14 cellular contexts compared by ENCODE assay signal in the genomic region with DNA sequence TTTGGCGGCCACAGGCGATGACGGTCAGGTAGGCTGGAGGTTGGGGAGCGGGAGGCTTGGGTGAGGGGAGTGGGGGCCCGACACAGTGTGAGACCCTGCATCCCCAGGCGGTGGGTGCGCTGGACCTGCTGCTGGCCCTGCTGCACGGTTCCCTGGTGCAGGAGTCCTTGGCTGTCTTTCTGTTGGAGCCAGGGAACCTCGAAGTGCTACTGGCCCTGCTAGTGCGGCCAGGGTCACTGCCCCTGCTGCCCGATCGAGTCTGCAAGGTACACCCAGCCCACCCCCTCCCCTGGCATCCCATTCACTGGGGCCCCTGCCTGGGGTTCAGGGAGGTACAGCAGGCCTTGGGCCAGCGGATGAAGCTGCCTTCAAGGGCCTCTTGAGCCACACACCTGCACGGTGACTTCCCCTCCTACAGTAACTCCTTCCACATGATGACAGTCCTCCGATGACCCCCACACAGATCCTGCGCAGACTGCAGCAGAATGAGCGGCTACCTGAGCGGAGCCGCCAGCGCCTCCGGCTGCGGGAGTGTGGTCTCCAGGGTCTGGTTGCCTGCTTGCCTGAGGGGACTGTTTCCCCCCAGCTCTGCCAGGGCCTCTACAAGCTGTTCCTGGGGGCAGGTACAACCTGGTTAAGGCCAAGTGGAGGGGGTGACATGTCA. TPM values are rescaled to one million over a fixed set of nuclear protein-coding genes. Genes with fewer than 3 reads are reported as not detected.
DNase-seq lines count a peak whose midpoint lies in the region; ATAC-seq, FAIRE-seq and TF ChIP-seq lines count a peak whose summit lies in the region.
"Had no signal": no experiment of that assay in that cellular context is flagged by ENCODE, and none has a peak within 500 bp of the region (broad histone marks: within the 10 kb centered on the region; RNA-seq: fewer than 3 reads in every experiment).

No MANE protein-coding gene starts in this region.

- peaks cover 7% of the 10 kb centered on the region for H3K36me3 Mint-ChIP-seq in activated naive CD8-positive, alpha-beta T cell treated with anti-CD3 and anti-CD28 coated beads, Interleukin-2, amount 50 U/mL, for 24 hours (ENCODE audit: low read depth)

- no peak overlapping the region for H3K9ac ChIP-seq in HepG2 (ENCODE audit: insufficient read depth, low read depth, low read length)

- in situ Hi-C loops in HepG2 (cut with HindIII; ENCODE audit: extremely low pct_ligation_motif_present, low pct_unique_long_range_greater_than_20kb): no loop called here

- H3K4me3 Mint-ChIP-seq in activated naive CD8-positive, alpha-beta T cell treated with anti-CD3 and anti-CD28 coated beads, Interleukin-2, amount 50 U/mL, for 24 hours: no peak overlapping the region
- H3K4me3 Mint-ChIP-seq: nephron progenitor cell had no signal

- DNase-seq in heart left ventricle (peak in 3 of 5 donors; percentile 6 to 55 (median 17)), cardiac septum (ENCODE audit: low spot score) (no peak), HepG2 (ENCODE audit: low spot score) (no peak), DMS53 (lab: John Stamatoyannopoulos, UW) (no peak), amygdala (lab: John Stamatoyannopoulos, UW) (no peak)
- no peak for DNase-seq in activated naive CD8-positive, alpha-beta T cell treated with anti-CD3 and anti-CD28 coated beads, Interleukin-2, amount 50 U/mL, for 24 hours
- DNase-seq: kidney glomerular epithelial cell, midbrain, NCI-H1048, NCI-H2081 had no signal

- H3K27me3 ChIP-seq in heart left ventricle (no peaks in the 10 kb centered on the region), HepG2 (ENCODE audit: control insufficient read depth in 1 of 2, insufficient read depth in 2 of 2, low read length in 2 of 2) (no peaks in the 10 kb centered on the region)
- H3K27me3 ChIP-seq: tibial nerve had no signal

- TF ChIP-seq POLR2A in heart left ventricle (IDR thresholded peaks at IDR 0.05): no peak
- TF ChIP-seq POLR2A in HepG2 (IDR thresholded peaks at IDR 0.05; ENCODE audit: insufficient read depth in 1 of 2, low read depth in 2 of 2, low read length in 2 of 2): no peak

- H3K4me1 ChIP-seq in heart left ventricle (peaks cover 0 to 13% (median 0%) of the 10 kb centered on the region in 12 donors), HepG2 (ENCODE audit: insufficient read depth, low read length) (peaks cover 12% of the 10 kb centered on the region)
- H3K4me1 ChIP-seq: tibial nerve had no signal

- H3K27ac Mint-ChIP-seq in activated naive CD8-positive, alpha-beta T cell treated with anti-CD3 and anti-CD28 coated beads, Interleukin-2, amount 50 U/mL, for 24 hours: no peak overlapping the region
- H3K27ac Mint-ChIP-seq: nephron progenitor cell had no signal

- no peaks in the 10 kb centered on the region for H3K9me3 Mint-ChIP-seq in activated naive CD8-positive, alpha-beta T cell treated with anti-CD3 and anti-CD28 coated beads, Interleukin-2, amount 50 U/mL, for 24 hours
- H3K9me3 Mint-ChIP-seq: nephron progenitor cell had no signal

- peaks cover 17% of the 10 kb centered on the region for H3K4me1 Mint-ChIP-seq in activated naive CD8-positive, alpha-beta T cell treated with anti-CD3 and anti-CD28 coated beads, Interleukin-2, amount 50 U/mL, for 24 hours

- POLR2A ChIA-PET in HepG2 (lab: Yijun Ruan, JAX): no interaction called here

- TF ChIP-seq EP300 in HepG2 (IDR thresholded peaks at IDR 0.05; ENCODE audit: low read depth in 2 of 2, low read length in 2 of 2): no peak
- TF ChIP-seq EP300 in HepG2 (CRISPR knock-in tag; IDR thresholded peaks at IDR 0.05; ENCODE audit: borderline replicate concordance): no peak

- BruUV-seq in HepG2 (replicated peaks; lab: Mats Ljungman, UMichigan): no TSS peak

- CTCF ChIA-PET in HepG2 (lab: Yijun Ruan, JAX; ENCODE audit: low intra/inter-chr PET ratio, low total read pairs): interaction anchor here (1.1 to 2.0 kb wide), 2 partner anchors 75 to 294 kb away, joined by 4 to 27 read pairs; no protein-coding TSS in a partner anchor

- peak in 1 of 4 donors; percentile 1 for ATAC-seq in heart left ventricle
- peak; percentile 1 for ATAC-seq in activated naive CD8-positive, alpha-beta T cell treated with anti-CD3 and anti-CD28 coated beads, Interleukin-2, amount 50 U/mL, for 24 hours
- ATAC-seq in HepG2: peak; percentile 2; the same call in 2 of the 3 replicates
- no peak for ATAC-seq in HG03045 (IDR thresholded peaks at IDR 0.05; ENCODE audit: unreplicated experiment)
- ATAC-seq in GM18861 (IDR thresholded peaks at IDR 0.05; ENCODE audit: unreplicated experiment): no peak

- 86 to 88% (median 87%) methylated on average over 19 to 22 of the region's 22 CpGs for WGBS in heart left ventricle, 4 donors
- WGBS in HepG2 (ENCODE audit: low lambda C conversion rate): 96% methylated on average over 4 of the region's 22 CpGs

- H3K4me2 ChIP-seq in HepG2 (ENCODE audit: low read depth, low read length): no peak overlapping the region

- no peaks in the 10 kb centered on the region for H3K79me2 ChIP-seq in HepG2 (ENCODE audit: insufficient read depth, low read length)

- TF ChIP-seq CTCF in heart left ventricle (IDR thresholded peaks at IDR 0.05): peak in 2 of 12 donors; percentile 4 to 18
- TF ChIP-seq CTCF in HepG2 (CRISPR knock-in tag; IDR thresholded peaks at IDR 0.05): no peak

- H3K4me3 ChIP-seq in heart left ventricle (no peak overlapping the region), HepG2 (replicated peaks in 1 of 3; ENCODE audit: insufficient read depth in 1 of 3, low read depth in 2 of 3, low read length in 3 of 3) (no peak overlapping the region)
- H3K4me3 ChIP-seq: tibial nerve had no signal

- FAIRE-seq in HepG2 (lab: Jason Lieb, UNC): no peak

- TF ChIP-seq RAD21 in HepG2 (CRISPR knock-in tag; IDR thresholded peaks at IDR 0.05): no peak

- H3K27me3 Mint-ChIP-seq in activated naive CD8-positive, alpha-beta T cell treated with anti-CD3 and anti-CD28 coated beads, Interleukin-2, amount 50 U/mL, for 24 hours: no peaks in the 10 kb centered on the region

- H3K27ac ChIP-seq in heart left ventricle (no peak overlapping the region), HepG2 (ENCODE audit: extremely low read length, insufficient read depth, low read length) (no peak overlapping the region)
- H3K27ac ChIP-seq: tibial nerve had no signal

- H3K9me3 ChIP-seq in heart left ventricle (no peaks in the 10 kb centered on the region), HepG2 (ENCODE audit: low read length) (no peaks in the 10 kb centered on the region)
- H3K9me3 ChIP-seq: tibial nerve had no signal

- no peaks in the 10 kb centered on the region for H4K20me1 ChIP-seq in HepG2 (ENCODE audit: insufficient read depth, low read length)

- H2AFZ ChIP-seq in HepG2 (ENCODE audit: low read length): no peak overlapping the region

- intact Hi-C loops in heart left ventricle (cut with DNase I): loop anchor here (1.0 to 10.0 kb wide), 5 partner anchors 76 to 297 kb away; a partner anchor contains a TSS
- intact Hi-C loops in cardiac septum (cut with DNase I): loop anchor here (1.0 to 10.0 kb wide), 2 partner anchors 76 to 294 kb away; a partner anchor contains a TSS
- intact Hi-C loops in HepG2 (cut with micrococcal nuclease; ENCODE audit: unreplicated experiment): no loop called here

- H3K36me3 ChIP-seq in heart left ventricle (peaks cover 0 to 88% (median 32%) of the 10 kb centered on the region in 9 donors), HepG2 (replicated peaks in 1 of 2; ENCODE audit: control insufficient read depth in 1 of 2, insufficient read depth in 2 of 2, low read length in 2 of 2) (peaks cover 3 to 6% of the 10 kb centered on the region in 2 experiments; a peak in 2 of 5 replicates)

RNA-seq across cellular contexts. Expression of a gene that starts 19.5 kb away (rescaled TPM):
- 10 to 100 TPM in 6 of 9 donors, 1 to 10 TPM in 3; 8.1 to 41.1 (median 12.0) TPM for total RNA-seq in heart left ventricle
- polyA plus RNA-seq in heart left ventricle: 10 to 100 TPM; 16.3 to 45.7 TPM
- 14.2 TPM for total RNA-seq in cardiac septum
- total RNA-seq in HepG2 (2016; rRNA removed; fragmentation: Illumina TruSeq; extraction: Trizol): 6.0 and 9.7 TPM in 2 replicates
- 1.8 and 2.7 TPM in 2 replicates for total RNA-seq in HepG2 (2016; cell fraction: cytosol; rRNA removed; fragmentation: Illumina TruSeq; extraction: Trizol; ENCODE audit: low read depth)
- total RNA-seq in HepG2 (2016; cell fraction: insoluble cytoplasmic fraction; rRNA removed; fragmentation: Illumina TruSeq; extraction: Trizol): 6.0 and 8.3 TPM in 2 replicates
- total RNA-seq in HepG2 (2016; cell fraction: membrane; rRNA removed; fragmentation: Illumina TruSeq; extraction: Trizol): 4.1 and 4.3 TPM in 2 replicates
- total RNA-seq in HepG2 (2016; cell fraction: nucleus; rRNA removed; fragmentation: Illumina TruSeq; extraction: Trizol): 14.8 and 19.9 TPM in 2 replicates
- polyA plus RNA-seq in HepG2 (2011; rRNA removed): 12.4 and 15.8 TPM in 2 replicates
- 3.6 and 4.9 TPM in 2 replicates for polyA plus RNA-seq in HepG2 (2011; cell fraction: cytosol; rRNA removed)
- 222 and 246 TPM in 2 replicates for polyA plus RNA-seq in HepG2 (2011; cell fraction: nucleus; rRNA removed)
- 7.9 and 16.7 TPM in 2 replicates for polyA plus RNA-seq in HepG2 (2012)
- polyA plus RNA-seq in HepG2 (2016; cell fraction: cytosol; fragmentation: Illumina TruSeq; extraction: Trizol; ENCODE audit: low read depth): 0.67 and 0.80 TPM in 2 replicates
- 6.4 and 7.7 TPM in 2 replicates for polyA plus RNA-seq in HepG2 (2016; cell fraction: insoluble cytoplasmic fraction; fragmentation: Illumina TruSeq; extraction: Trizol; ENCODE audit: low read depth)
- 1.5 and 1.8 TPM in 2 replicates for polyA plus RNA-seq in HepG2 (2016; cell fraction: membrane; fragmentation: Illumina TruSeq; extraction: Trizol; ENCODE audit: low read depth)
- 69.9 and 76.5 TPM in 2 replicates for polyA plus RNA-seq in HepG2 (2016; cell fraction: nucleus; fragmentation: Illumina TruSeq; extraction: Trizol; ENCODE audit: insufficient read depth, low read depth)
- polyA minus RNA-seq in HepG2 (2011; rRNA and poly(A)+ RNA removed; ENCODE audit: low replicate concordance): 8.9 and 19.6 TPM in 2 replicates
- polyA minus RNA-seq in HepG2 (2011; cell fraction: cytosol; rRNA and poly(A)+ RNA removed): 2.9 and 3.9 TPM in 2 replicates
- polyA minus RNA-seq in HepG2 (2011; cell fraction: nucleus; rRNA and poly(A)+ RNA removed): 18.7 and 21.3 TPM in 2 replicates

RNA-seq across cellular contexts. Expression of a gene that starts 22.4 kb away (rescaled TPM):
- total RNA-seq in heart left ventricle: 10 to 100 TPM; 27.1 to 36.8 (median 33.3) TPM
- polyA plus RNA-seq in heart left ventricle: 100 to 1,000 TPM in 1 of 2 donors, 10 to 100 TPM in 1; 83.5 to 120 TPM
- total RNA-seq in cardiac septum: 35.6 TPM
- 49.5 and 55.2 TPM in 2 replicates for total RNA-seq in HepG2 (2016; rRNA removed; fragmentation: Illumina TruSeq; extraction: Trizol)
- total RNA-seq in HepG2 (2016; cell fraction: cytosol; rRNA removed; fragmentation: Illumina TruSeq; extraction: Trizol; ENCODE audit: low read depth): 28.7 and 32.4 TPM in 2 replicates
- 52.2 and 56.9 TPM in 2 replicates for total RNA-seq in HepG2 (2016; cell fraction: insoluble cytoplasmic fraction; rRNA removed; fragmentation: Illumina TruSeq; extraction: Trizol)
- 27.1 and 29.7 TPM in 2 replicates for total RNA-seq in HepG2 (2016; cell fraction: membrane; rRNA removed; fragmentation: Illumina TruSeq; extraction: Trizol)
- total RNA-seq in HepG2 (2016; cell fraction: nucleus; rRNA removed; fragmentation: Illumina TruSeq; extraction: Trizol): 28.6 and 32.0 TPM in 2 replicates
- 28.9 and 30.1 TPM in 2 replicates for polyA plus RNA-seq in HepG2 (2011; rRNA removed)
- polyA plus RNA-seq in HepG2 (2011; cell fraction: cytosol; rRNA removed): 32.7 and 35.6 TPM in 2 replicates
- 40.0 and 40.6 TPM in 2 replicates for polyA plus RNA-seq in HepG2 (2011; cell fraction: nucleus; rRNA removed)
- polyA plus RNA-seq in HepG2 (2012): 26.3 and 31.7 TPM in 2 replicates
- 14.7 and 15.4 TPM in 2 replicates for polyA plus RNA-seq in HepG2 (2016; cell fraction: cytosol; fragmentation: Illumina TruSeq; extraction: Trizol; ENCODE audit: low read depth)
- 73.4 and 79.9 TPM in 2 replicates for polyA plus RNA-seq in HepG2 (2016; cell fraction: insoluble cytoplasmic fraction; fragmentation: Illumina TruSeq; extraction: Trizol; ENCODE audit: low read depth)
- polyA plus RNA-seq in HepG2 (2016; cell fraction: membrane; fragmentation: Illumina TruSeq; extraction: Trizol; ENCODE audit: low read depth): 18.7 and 18.8 TPM in 2 replicates
- polyA plus RNA-seq in HepG2 (2016; cell fraction: nucleus; fragmentation: Illumina TruSeq; extraction: Trizol; ENCODE audit: insufficient read depth, low read depth): 55.2 TPM in 2 replicates
- 53.2 and 59.2 TPM in 2 replicates for polyA minus RNA-seq in HepG2 (2011; rRNA and poly(A)+ RNA removed; ENCODE audit: low replicate concordance)
- 9.3 and 12.2 TPM in 2 replicates for polyA minus RNA-seq in HepG2 (2011; cell fraction: cytosol; rRNA and poly(A)+ RNA removed)
- 41.3 and 55.9 TPM in 2 replicates for polyA minus RNA-seq in HepG2 (2011; cell fraction: nucleus; rRNA and poly(A)+ RNA removed)

Comparison
In these comparisons a context has a peak if more than half of its experiments do, and no peak if none do; other contexts are left out.
1. DNase-seq: peak in heart left ventricle (3 of 5); none in cardiac septum (single experiment), activated naive CD8-positive, alpha-beta T cell treated with anti-CD3 and anti-CD28 coated beads, Interleukin-2, amount 50 U/mL, for 24 hours (single experiment), HepG2 (single experiment), DMS53 (single experiment) and amygdala (0 of 56).
2. ATAC-seq: peak in activated naive CD8-positive, alpha-beta T cell treated with anti-CD3 and anti-CD28 coated beads, Interleukin-2, amount 50 U/mL, for 24 hours (single experiment) and HepG2 (single experiment); none in HG03045 (single experiment) and GM18861 (single experiment).